8 cellular contexts compared by ENCODE assay signal in the genomic region with DNA sequence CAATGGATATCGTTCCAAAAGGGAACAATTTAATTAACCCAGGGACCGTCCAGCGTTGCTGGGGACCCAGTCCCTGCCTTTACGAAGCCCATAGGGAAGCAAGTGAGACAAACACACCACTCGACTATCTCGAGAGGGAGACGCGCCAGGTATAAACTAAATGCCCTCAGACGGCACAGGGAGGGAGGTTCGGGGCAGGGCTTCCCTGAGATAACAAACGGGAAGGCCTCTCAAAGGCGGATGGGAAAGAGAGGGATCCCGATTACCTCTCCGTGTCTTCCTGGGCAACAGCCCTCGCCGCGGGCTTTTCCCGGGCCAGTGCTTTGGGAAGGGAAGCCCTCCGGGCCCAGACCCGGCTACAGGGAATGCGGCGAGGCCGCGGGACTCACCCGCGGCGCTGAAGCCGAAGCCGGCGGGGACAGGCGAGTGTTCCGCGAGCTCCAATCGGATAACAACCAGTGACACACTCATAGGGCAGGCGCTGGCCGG. TPM values are rescaled to one million over a fixed set of nuclear protein-coding genes. Genes with fewer than 3 reads are reported as not detected.
DNase-seq lines count a peak whose midpoint lies in the region; ATAC-seq, FAIRE-seq and TF ChIP-seq lines count a peak whose summit lies in the region.

No MANE protein-coding gene starts in this region.

- no peak for TF ChIP-seq CTCF in AG04450 (IDR thresholded peaks at IDR 0.05; ENCODE audit: low read depth, low read length)
- no peak for TF ChIP-seq CTCF in astrocyte of the cerebellum (IDR thresholded peaks at IDR 0.05; ENCODE audit: low read depth, low read length, missing control alignments)
- TF ChIP-seq CTCF in HepG2 (CRISPR knock-in tag; IDR thresholded peaks at IDR 0.05), result no peak
- no peak for TF ChIP-seq CTCF in thyroid gland (IDR thresholded peaks at IDR 0.05)

- WGBS in HepG2 (ENCODE audit: low lambda C conversion rate), result 0% methylated on average over 8 of the region's 36 CpGs
- 0% methylated on average over 18 to 20 of the region's 36 CpGs for whole genome bisulfite sequencing in thyroid gland, 2 donors

- TF ChIP-seq EP300 in HepG2 (IDR thresholded peaks at IDR 0.05; ENCODE audit: low read depth in 2 of 2, low read length in 2 of 2) (no peak), HepG2 (CRISPR knock-in tag; IDR thresholded peaks at IDR 0.05; ENCODE audit: borderline replicate concordance) (no peak)

- H3K27me3 ChIP-seq in AG04450 (ENCODE audit: control insufficient read depth, insufficient read depth, low read length) (no peaks in the 10 kb centered on the region), HepG2 (ENCODE audit: control insufficient read depth in 1 of 2, insufficient read depth in 2 of 2, low read length in 2 of 2) (peaks cover 0 to 7% of the 10 kb centered on the region in 2 experiments; a peak in 1 of 5 replicates), thyroid gland (no peaks in the 10 kb centered on the region)

- peak overlapping the region; percentile 76 for H3K4me3 ChIP-seq in AG04450 (ENCODE audit: low read depth, low read length)
- peak overlapping the region; percentile 99 for H3K4me3 ChIP-seq in astrocyte of the cerebellum (ENCODE audit: low read depth, low read length)
- H3K4me3 ChIP-seq in HepG2 (replicated peaks in 1 of 3; ENCODE audit: insufficient read depth in 1 of 3, low read depth in 2 of 3, low read length in 3 of 3), result peak overlapping the region; percentile 87 to 97 (median 89)
- H3K4me3 ChIP-seq in thyroid gland (replicated peaks in 1 of 3), result peak overlapping the region; percentile 43 to 93 (median 92)

- CTCF ChIA-PET in AG04450 (lab: Charles Lee), result interaction anchor here (0.7 to 1.7 kb wide), 4 partner anchors 12 to 288 kb away, joined by 3 to 8 read pairs (median 4); no protein-coding TSS in a partner anchor
- CTCF ChIA-PET in HepG2 (lab: Yijun Ruan, JAX; ENCODE audit: low intra/inter-chr PET ratio, low total read pairs), result no interaction called here

- no peak for FAIRE-seq in HepG2 (lab: Jason Lieb, UNC)

- no peak for TF ChIP-seq RAD21 in HepG2 (CRISPR knock-in tag; IDR thresholded peaks at IDR 0.05)

- H3K4me1 ChIP-seq in HepG2 (ENCODE audit: insufficient read depth, low read length), result peaks cover 26% of the 10 kb centered on the region
- peaks cover 20 to 21% of the 10 kb centered on the region in 2 donors for H3K4me1 ChIP-seq in thyroid gland

- no peak for DNase-seq in AG04450 (ENCODE audit: low read depth, low spot score)
- peak; percentile 36 for DNase-seq in HuH-7 (ENCODE audit: low spot score)
- no peak for DNase-seq in astrocyte of the cerebellum (ENCODE audit: low read depth)
- peak; percentile 12 for DNase-seq in HepG2 (ENCODE audit: low spot score)
- no peak for DNase-seq in thyroid gland
- no peak for DNase-seq in NCI-H2196 treated with DMSO at 0.1 percent for 48 hours (lab: John Stamatoyannopoulos, UW; ENCODE audit: unreplicated experiment)

- POLR2A ChIA-PET in AG04450 (lab: Yijun Ruan, JAX), result interaction anchor here (0.6 to 1.5 kb wide), 10 partner anchors 12 to 407 kb away, joined by 3 to 5 read pairs (median 4); partner anchors contain the start of gene ALDH2
- POLR2A ChIA-PET in HepG2 (lab: Yijun Ruan, JAX), result interaction anchor here (0.6 to 1.7 kb wide), 16 partner anchors 10 to 440 kb away, joined by 3 to 7 read pairs (median 3); partner anchors contain the start of genes ALDH2, TMEM116 and TRAFD1

- H4K20me1 ChIP-seq in HepG2 (ENCODE audit: insufficient read depth, low read length), result no peaks in the 10 kb centered on the region

- ATAC-seq in GM19395 (IDR thresholded peaks at IDR 0.05; ENCODE audit: unreplicated experiment) (peak; percentile 37), HepG2 (peak; percentile 65), HG03521 (IDR thresholded peaks at IDR 0.05; ENCODE audit: unreplicated experiment) (no peak)

- H3K27ac ChIP-seq in AG04450 (ENCODE audit: low read depth, low read length) (peak overlapping the region; percentile 39), HepG2 (ENCODE audit: extremely low read length, insufficient read depth, low read length) (peak overlapping the region; percentile 93), thyroid gland (peak overlapping the region; percentile 16 to 79 (median 76))

- no peak for TF ChIP-seq POLR2A in HepG2 (IDR thresholded peaks at IDR 0.05; ENCODE audit: insufficient read depth in 1 of 2, low read depth in 2 of 2, low read length in 2 of 2)
- no peak for TF ChIP-seq POLR2A in thyroid gland (IDR thresholded peaks at IDR 0.05)

- no peaks in the 10 kb centered on the region; the same call in 1 of the 2 replicates for H3K9me3 ChIP-seq in AG04450 (ENCODE audit: control insufficient read depth, insufficient read depth, low read length)
- no peaks in the 10 kb centered on the region for H3K9me3 ChIP-seq in HepG2 (ENCODE audit: low read length)
- H3K9me3 ChIP-seq in thyroid gland, result no peaks in the 10 kb centered on the region

- intact Hi-C loops in HepG2 (cut with micrococcal nuclease; ENCODE audit: unreplicated experiment) (no loop called here), thyroid gland (cut with DNase I) (loop anchor here (10.0 kb wide), 1 partner anchor 129 kb away; no protein-coding TSS in a partner anchor)

- H3K9ac ChIP-seq in HepG2 (ENCODE audit: insufficient read depth, low read depth, low read length), result peak overlapping the region; percentile 97

- H3K79me2 ChIP-seq in HepG2 (ENCODE audit: insufficient read depth, low read length), result peaks cover 39% of the 10 kb centered on the region

- in situ Hi-C loops in astrocyte of the cerebellum (cut with HindIII; ENCODE audit: low sequenced_read_pairs), result no loop called here
- in situ Hi-C loops in HepG2 (cut with HindIII; ENCODE audit: extremely low pct_ligation_motif_present, low pct_unique_long_range_greater_than_20kb), result no loop called here

- H3K4me2 ChIP-seq in HepG2 (ENCODE audit: low read depth, low read length), result peak overlapping the region; percentile 96

- H3K36me3 ChIP-seq in HepG2 (replicated peaks in 1 of 2; ENCODE audit: control insufficient read depth in 1 of 2, insufficient read depth in 2 of 2, low read length in 2 of 2) (peaks cover 0 to 27% of the 10 kb centered on the region in 2 experiments; a peak in 3 of 5 replicates), thyroid gland (peaks cover 15 to 23% of the 10 kb centered on the region in 2 donors)

- TSS peak; percentile 63 for BruUV-seq in HepG2 (replicated peaks; lab: Mats Ljungman, UMichigan)

- no peak overlapping the region for H2AFZ ChIP-seq in HepG2 (ENCODE audit: low read length)

RNA-seq across cellular contexts. Expression of gene BRAP, which starts 0.4 kb away (rescaled TPM):
- 18.8 and 24.4 TPM in 2 replicates for polyA plus RNA-seq in AG04450 (2011; rRNA removed)
- polyA minus RNA-seq in AG04450 (2011; rRNA and poly(A)+ RNA removed), result 31.5 and 37.4 TPM in 2 replicates
- total RNA-seq in HepG2 (2016; rRNA removed; fragmentation: Illumina TruSeq; extraction: Trizol), result 15.4 and 18.3 TPM in 2 replicates
- 9.1 and 9.3 TPM in 2 replicates for total RNA-seq in HepG2 (2016; cell fraction: cytosol; rRNA removed; fragmentation: Illumina TruSeq; extraction: Trizol; ENCODE audit: low read depth)
- total RNA-seq in HepG2 (2016; cell fraction: insoluble cytoplasmic fraction; rRNA removed; fragmentation: Illumina TruSeq; extraction: Trizol), result 15.3 and 17.4 TPM in 2 replicates
- total RNA-seq in HepG2 (2016; cell fraction: membrane; rRNA removed; fragmentation: Illumina TruSeq; extraction: Trizol), result 11.0 and 11.6 TPM in 2 replicates
- 7.4 and 9.6 TPM in 2 replicates for total RNA-seq in HepG2 (2016; cell fraction: nucleus; rRNA removed; fragmentation: Illumina TruSeq; extraction: Trizol)
- 8.1 TPM in 2 replicates for polyA plus RNA-seq in HepG2 (2011; rRNA removed)
- 7.1 and 9.2 TPM in 2 replicates for polyA plus RNA-seq in HepG2 (2011; cell fraction: cytosol; rRNA removed)
- 3.7 and 5.1 TPM in 2 replicates for polyA plus RNA-seq in HepG2 (2011; cell fraction: nucleus; rRNA removed)
- 7.4 and 7.7 TPM in 2 replicates for polyA plus RNA-seq in HepG2 (2012)
- polyA plus RNA-seq in HepG2 (2016; cell fraction: cytosol; fragmentation: Illumina TruSeq; extraction: Trizol; ENCODE audit: low read depth), result 4.6 and 4.9 TPM in 2 replicates
- polyA plus RNA-seq in HepG2 (2016; cell fraction: insoluble cytoplasmic fraction; fragmentation: Illumina TruSeq; extraction: Trizol; ENCODE audit: low read depth), result 16.9 and 18.1 TPM in 2 replicates
- 6.8 and 7.2 TPM in 2 replicates for polyA plus RNA-seq in HepG2 (2016; cell fraction: membrane; fragmentation: Illumina TruSeq; extraction: Trizol; ENCODE audit: low read depth)
- polyA plus RNA-seq in HepG2 (2016; cell fraction: nucleus; fragmentation: Illumina TruSeq; extraction: Trizol; ENCODE audit: insufficient read depth, low read depth), result 12.3 and 12.5 TPM in 2 replicates
- polyA minus RNA-seq in HepG2 (2011; rRNA and poly(A)+ RNA removed; ENCODE audit: low replicate concordance), result 11.3 and 27.4 TPM in 2 replicates
- polyA minus RNA-seq in HepG2 (2011; cell fraction: cytosol; rRNA and poly(A)+ RNA removed), result 8.6 and 10.2 TPM in 2 replicates
- polyA minus RNA-seq in HepG2 (2011; cell fraction: nucleus; rRNA and poly(A)+ RNA removed), result 11.1 and 13.4 TPM in 2 replicates
- total RNA-seq in thyroid gland, result 10 to 100 TPM; 18.4 to 23.5 (median 21.9) TPM

RNA-seq across cellular contexts. Expression of gene ACAD10, which starts 0.5 kb away (rescaled TPM):
- 17.0 and 18.8 TPM in 2 replicates for polyA plus RNA-seq in AG04450 (2011; rRNA removed)
- 21.9 and 24.0 TPM in 2 replicates for polyA minus RNA-seq in AG04450 (2011; rRNA and poly(A)+ RNA removed)
- 4.7 and 15.2 TPM in 2 replicates for total RNA-seq in HepG2 (2016; rRNA removed; fragmentation: Illumina TruSeq; extraction: Trizol)
- total RNA-seq in HepG2 (2016; cell fraction: cytosol; rRNA removed; fragmentation: Illumina TruSeq; extraction: Trizol; ENCODE audit: low read depth), result 6.6 and 7.1 TPM in 2 replicates
- total RNA-seq in HepG2 (2016; cell fraction: insoluble cytoplasmic fraction; rRNA removed; fragmentation: Illumina TruSeq; extraction: Trizol), result 4.6 and 15.0 TPM in 2 replicates
- 4.4 and 7.0 TPM in 2 replicates for total RNA-seq in HepG2 (2016; cell fraction: membrane; rRNA removed; fragmentation: Illumina TruSeq; extraction: Trizol)
- 21.7 and 22.3 TPM in 2 replicates for total RNA-seq in HepG2 (2016; cell fraction: nucleus; rRNA removed; fragmentation: Illumina TruSeq; extraction: Trizol)
- polyA plus RNA-seq in HepG2 (2011; rRNA removed), result 16.3 and 20.5 TPM in 2 replicates
- polyA plus RNA-seq in HepG2 (2011; cell fraction: cytosol; rRNA removed), result 5.7 and 7.8 TPM in 2 replicates
- 121 and 145 TPM in 2 replicates for polyA plus RNA-seq in HepG2 (2011; cell fraction: nucleus; rRNA removed)
- polyA plus RNA-seq in HepG2 (2012), result 15.1 and 17.6 TPM in 2 replicates
- polyA plus RNA-seq in HepG2 (2016; cell fraction: cytosol; fragmentation: Illumina TruSeq; extraction: Trizol; ENCODE audit: low read depth), result 0.63 and 0.75 TPM in 2 replicates
- polyA plus RNA-seq in HepG2 (2016; cell fraction: insoluble cytoplasmic fraction; fragmentation: Illumina TruSeq; extraction: Trizol; ENCODE audit: low read depth), result 2.6 and 3.0 TPM in 2 replicates
- 1.0 and 1.6 TPM in 2 replicates for polyA plus RNA-seq in HepG2 (2016; cell fraction: membrane; fragmentation: Illumina TruSeq; extraction: Trizol; ENCODE audit: low read depth)
- polyA plus RNA-seq in HepG2 (2016; cell fraction: nucleus; fragmentation: Illumina TruSeq; extraction: Trizol; ENCODE audit: insufficient read depth, low read depth), result 32.8 and 40.3 TPM in 2 replicates
- polyA minus RNA-seq in HepG2 (2011; rRNA and poly(A)+ RNA removed; ENCODE audit: low replicate concordance), result 35.4 and 39.1 TPM in 2 replicates
- polyA minus RNA-seq in HepG2 (2011; cell fraction: cytosol; rRNA and poly(A)+ RNA removed), result 11.3 and 12.3 TPM in 2 replicates
- 49.6 and 61.3 TPM in 2 replicates for polyA minus RNA-seq in HepG2 (2011; cell fraction: nucleus; rRNA and poly(A)+ RNA removed)
- total RNA-seq in thyroid gland, result 10 to 100 TPM; 43.0 to 65.5 (median 52.8) TPM

Comparison
In these comparisons a context has a peak if more than half of its experiments do, and no peak if none do; other contexts are left out.
1. DNase-seq: peak in HuH-7 (single experiment) and HepG2 (single experiment); none in AG04450 (single experiment), astrocyte of the cerebellum (single experiment), thyroid gland (0 of 2) and NCI-H2196 treated with DMSO at 0.1 percent for 48 hours (single experiment).
2. H3K27ac ChIP-seq: peak in every context shown above with its lines; median percentile 93 in HepG2; 76 in thyroid gland; 39 in AG04450.
3. Peak in every context shown above with its lines, with median percentiles within 50 percentile points of each other: H3K4me3 ChIP-seq.